11 cellular contexts compared by ENCODE assay signal in genomic region chr9:78835928-78836450, GRCh38.
"Had no signal": no experiment of that assay in that cellular context is flagged by ENCODE, and none has a peak within 500 bp of the region (broad histone marks: within the 10 kb centered on the region; RNA-seq: fewer than 3 reads in every experiment).

No MANE protein-coding gene starts in this region.

- H3K4me1 ChIP-seq: HAP-1 had no signal

- H3K27me3 Mint-ChIP-seq: IgD-negative memory B cell had no signal

- H3K4me1 Mint-ChIP-seq: GM23338 had no signal

- H3K9me3 Mint-ChIP-seq: GM23338, HFFc6, IgD-negative memory B cell had no signal

- FAIRE-seq: H1, HTR-8/SVneo had no signal

- H3K27ac ChIP-seq: KMS-11 had no signal

- DNase-seq: H7, HFFc6, Karpas-422, KBM-7 had no signal

- H3K4me3 Mint-ChIP-seq: GM23338, HFFc6, IgD-negative memory B cell had no signal

- H3K9ac ChIP-seq: KMS-11 had no signal

- H3K27ac Mint-ChIP-seq: GM23338, HFFc6, IgD-negative memory B cell had no signal

- H3K4me3 ChIP-seq: GM23338, HAP-1 had no signal

- H3K36me3 Mint-ChIP-seq: IgD-negative memory B cell had no signal

- H3K4me2 ChIP-seq: GM23338, KMS-11 had no signal

- ATAC-seq: GM23338, HCT116 had no signal

- H2AFZ ChIP-seq: GM23338 had no signal

- H3K36me3 ChIP-seq: HAP-1 had no signal

- H3K9me3 ChIP-seq: HAP-1 had no signal
